Comparison of ENCODE assay signal across 18 cellular contexts in the genomic region with DNA sequence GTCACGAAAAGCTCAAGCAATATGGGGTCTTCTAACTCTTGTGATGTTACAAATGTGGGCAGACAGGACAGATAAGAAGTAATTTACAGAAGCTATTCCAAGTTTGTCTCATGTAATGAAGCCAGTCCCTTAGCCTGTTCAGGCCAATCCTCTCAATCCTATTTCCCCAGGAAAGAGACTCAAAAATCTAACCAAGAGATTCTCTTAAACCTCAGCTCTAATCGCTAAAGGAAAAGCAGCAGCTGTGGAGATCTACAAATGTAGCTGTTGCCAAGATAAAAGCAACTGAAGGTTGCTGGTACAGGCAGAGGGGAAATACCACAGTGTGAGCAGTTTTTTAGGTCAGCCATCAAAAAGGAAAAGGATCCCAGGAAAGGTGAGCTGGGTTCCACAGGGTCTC. TPM values are rescaled to one million over a fixed set of nuclear protein-coding genes. Genes with fewer than 3 reads are reported as not detected.
DNase-seq lines count a peak whose midpoint lies in the region; ATAC-seq, FAIRE-seq and TF ChIP-seq lines count a peak whose summit lies in the region.
"Had no signal": no experiment of that assay in that cellular context is flagged by ENCODE, and none has a peak within 500 bp of the region (broad histone marks: within the 10 kb centered on the region; RNA-seq: fewer than 3 reads in every experiment).

No MANE protein-coding gene starts in this region.

- H3K9me3 ChIP-seq in SK-N-SH (no peaks in the 10 kb centered on the region), endothelial cell of umbilical vein (replicated peaks; ENCODE audit: control insufficient read depth, insufficient read depth, low read length) (no peaks in the 10 kb centered on the region), osteoblast (ENCODE audit: low read depth, low read length) (no peaks in the 10 kb centered on the region)
- H3K9me3 ChIP-seq: ascending aorta, BE2C, esophagus squamous epithelium, psoas muscle had no signal

- 91% methylated on average over 2 of the region's 2 CpGs for WGBS in SK-N-SH (ENCODE audit: low lambda C conversion rate)

- POLR2A ChIA-PET in SK-N-SH (lab: Yijun Ruan, JAX) (no interaction called here), endothelial cell of umbilical vein (lab: Charles Lee) (no interaction called here)

- H3K27ac Mint-ChIP-seq in GM23338 = peak overlapping the region; percentile 66; the same call in 1 of the 2 replicates
- H3K27ac Mint-ChIP-seq: activated CD8-positive, alpha-beta memory T cell treated with anti-CD3 and anti-CD28 coated beads, Interleukin-2, amount 10 ng/mL, durations not matched to agents 7 days and 5 days had no signal

- no peaks in the 10 kb centered on the region for H3K9me3 Mint-ChIP-seq in GM23338

- no peaks in the 10 kb centered on the region for H3K9me1 ChIP-seq in endothelial cell of umbilical vein (replicated peaks; ENCODE audit: control insufficient read depth, extremely low read depth, insufficient read depth, low read length)

- dilution Hi-C loops in endothelial cell of umbilical vein (cut with MboI; ENCODE audit: extremely low pct_ligation_motif_present, low sequenced_read_pairs) = no loop called here

- no peak for TF ChIP-seq CTCF in GM23338 (conservative IDR thresholded peaks at IDR 0.05; ENCODE audit: low read depth in 2 of 2)
- no peak for TF ChIP-seq CTCF in SK-N-SH (IDR thresholded peaks at IDR 0.05)
- no peak for TF ChIP-seq CTCF in endothelial cell of umbilical vein (IDR thresholded peaks at IDR 0.05; ENCODE audit: extremely low read depth in 1 of 2, insufficient read depth in 1 of 2, low read depth in 1 of 2, low read length in 2 of 2)
- no peak for TF ChIP-seq CTCF in osteoblast (IDR thresholded peaks at IDR 0.05; ENCODE audit: extremely low read depth, low read depth, low read length)
- no peak for TF ChIP-seq CTCF in GM13977 (IDR thresholded peaks at IDR 0.05; ENCODE audit: extremely low read depth, insufficient read depth, missing control alignments)

- no peak for TF ChIP-seq EP300 in SK-N-SH (IDR thresholded peaks at IDR 0.05; ENCODE audit: borderline replicate concordance in 1 of 2, low read depth in 1 of 2, low read length in 1 of 2)

- FAIRE-seq in endothelial cell of umbilical vein (lab: Jason Lieb, UNC) = no peak

- H3K27ac ChIP-seq in GM23338 (ENCODE audit: low read depth) (no peak overlapping the region), SK-N-SH (ENCODE audit: low read depth in 2 of 2, low read length in 1 of 2) (peak overlapping the region; percentile 29 to 51; a peak in 2 of 4 replicates), endothelial cell of umbilical vein (ENCODE audit: insufficient read depth, low read depth, low read length) (no peak overlapping the region), osteoblast (ENCODE audit: low read depth, low read length) (no peak overlapping the region)
- H3K27ac ChIP-seq: ascending aorta, esophagus squamous epithelium, psoas muscle had no signal

- H3K9ac ChIP-seq in SK-N-SH = no peak overlapping the region
- no peak overlapping the region for H3K9ac ChIP-seq in endothelial cell of umbilical vein (replicated peaks; ENCODE audit: extremely low read depth, insufficient read depth, low read length)

- BruUV-seq in endothelial cell of umbilical vein (replicated peaks; lab: Mats Ljungman, UMichigan) = no TSS peak

- H4K20me1 ChIP-seq in GM23338 (replicated peaks; ENCODE audit: insufficient read depth) = no peaks in the 10 kb centered on the region
- H4K20me1 ChIP-seq in SK-N-SH (ENCODE audit: insufficient read depth) = no peaks in the 10 kb centered on the region
- H4K20me1 ChIP-seq in endothelial cell of umbilical vein (replicated peaks; ENCODE audit: control insufficient read depth, extremely low read depth, insufficient read depth, low read length) = no peaks in the 10 kb centered on the region
- no peaks in the 10 kb centered on the region for H4K20me1 ChIP-seq in osteoblast (ENCODE audit: insufficient read depth, low read length)

- H3K36me3 ChIP-seq in GM23338 (ENCODE audit: insufficient read depth) (no peaks in the 10 kb centered on the region), SK-N-SH (replicated peaks in 1 of 2; ENCODE audit: control insufficient read depth in 1 of 2, insufficient read depth in 2 of 2, low read length in 1 of 2) (no peaks in the 10 kb centered on the region), endothelial cell of umbilical vein (ENCODE audit: control insufficient read depth in 2 of 2, extremely low read depth in 1 of 2, insufficient read depth in 2 of 2, low read length in 2 of 2) (no peaks in the 10 kb centered on the region), osteoblast (ENCODE audit: insufficient read depth, low read length) (no peaks in the 10 kb centered on the region)
- H3K36me3 ChIP-seq: ascending aorta, BE2C, esophagus squamous epithelium had no signal

- TF ChIP-seq POLR2A in endothelial cell of umbilical vein (IDR thresholded peaks at IDR 0.05; ENCODE audit: low read depth, low read length) = no peak

- H3K9me2 ChIP-seq in GM23338 (ENCODE audit: insufficient read depth) = no peaks in the 10 kb centered on the region
- no peaks in the 10 kb centered on the region for H3K9me2 ChIP-seq in SK-N-SH

- no peak overlapping the region for H2AFZ ChIP-seq in GM23338
- H2AFZ ChIP-seq in SK-N-SH (ENCODE audit: low read depth) = 0 out of 2 replicates have a peak overlapping the region, but pooled peaks have one; percentile 63
- no peak overlapping the region for H2AFZ ChIP-seq in endothelial cell of umbilical vein (ENCODE audit: low read depth, low read length)
- H2AFZ ChIP-seq in osteoblast (ENCODE audit: low read length) = peak overlapping the region; percentile 28

- 0 out of 2 replicates have a peak overlapping the region, but pooled peaks have one; percentile 41 for H3K4me2 ChIP-seq in GM23338
- peak overlapping the region; percentile 24; the same call in 1 of the 2 replicates for H3K4me2 ChIP-seq in SK-N-SH
- H3K4me2 ChIP-seq in endothelial cell of umbilical vein (ENCODE audit: insufficient read depth, low read length) = no peak overlapping the region
- no peak overlapping the region for H3K4me2 ChIP-seq in osteoblast (ENCODE audit: insufficient read depth, low read length)

- H3K4me3 Mint-ChIP-seq in GM23338 = no peak overlapping the region
- H3K4me3 Mint-ChIP-seq: activated CD8-positive, alpha-beta memory T cell treated with anti-CD3 and anti-CD28 coated beads, Interleukin-2, amount 10 ng/mL, durations not matched to agents 7 days and 5 days had no signal

- peaks cover 2% of the 10 kb centered on the region for H3K27me3 Mint-ChIP-seq in GM23338 (ENCODE audit: insufficient read depth, low read depth, poor library complexity)

- in situ Hi-C loops in GM13977 (cut with MboI; ENCODE audit: low pct_unique_long_range_greater_than_20kb, low sequenced_read_pairs, unreplicated experiment) = no loop called here

- no peak for ATAC-seq in GM23338
- ATAC-seq: activated CD8-positive, alpha-beta memory T cell treated with anti-CD3 and anti-CD28 coated beads, Interleukin-2, amount 10 ng/mL, durations not matched to agents 7 days and 5 days; left colon; psoas muscle had no signal

- H3K4me1 Mint-ChIP-seq in GM23338 = peaks cover 46% of the 10 kb centered on the region
- H3K4me1 Mint-ChIP-seq: activated CD8-positive, alpha-beta memory T cell treated with anti-CD3 and anti-CD28 coated beads, Interleukin-2, amount 10 ng/mL, durations not matched to agents 7 days and 5 days had no signal

- no peak for TF ChIP-seq RAD21 in SK-N-SH (IDR thresholded peaks at IDR 0.05; ENCODE audit: low read length)

- H3F3A ChIP-seq in GM23338 (replicated peaks; ENCODE audit: low read depth) = no peaks in the 10 kb centered on the region
- no peaks in the 10 kb centered on the region for H3F3A ChIP-seq in SK-N-SH (replicated peaks; ENCODE audit: insufficient read depth)

- H3K4me3 ChIP-seq in GM23338 (no peak overlapping the region), SK-N-SH (ENCODE audit: low read depth in 2 of 2, low read length in 1 of 2) (no peak overlapping the region), endothelial cell of umbilical vein (replicated peaks in 1 of 3; ENCODE audit: insufficient read depth in 1 of 3, low read depth in 1 of 3, low read length in 3 of 3) (no peak overlapping the region), osteoblast (ENCODE audit: insufficient read depth, low read length) (no peak overlapping the region)
- H3K4me3 ChIP-seq: ascending aorta, esophagus squamous epithelium, psoas muscle had no signal

- no peaks in the 10 kb centered on the region for H3K79me2 ChIP-seq in GM23338 (replicated peaks; ENCODE audit: insufficient read depth)
- H3K79me2 ChIP-seq in SK-N-SH (ENCODE audit: insufficient read depth) = no peaks in the 10 kb centered on the region
- no peaks in the 10 kb centered on the region for H3K79me2 ChIP-seq in endothelial cell of umbilical vein (ENCODE audit: control insufficient read depth, insufficient read depth, low read length)
- no peaks in the 10 kb centered on the region for H3K79me2 ChIP-seq in osteoblast (ENCODE audit: insufficient read depth, low read length)

- H3K4me1 ChIP-seq in GM23338 (ENCODE audit: insufficient read depth) (peaks cover 46% of the 10 kb centered on the region), SK-N-SH (ENCODE audit: control insufficient read depth in 1 of 2, insufficient read depth in 2 of 2, low read depth in 1 of 2, low read length in 1 of 2) (peaks cover 18 to 19% of the 10 kb centered on the region in 2 experiments), endothelial cell of umbilical vein (ENCODE audit: control insufficient read depth, extremely low read depth, insufficient read depth, low read length) (no peaks in the 10 kb centered on the region), osteoblast (ENCODE audit: insufficient read depth, low read length) (peaks cover 27% of the 10 kb centered on the region)
- H3K4me1 ChIP-seq: ascending aorta, esophagus squamous epithelium, psoas muscle had no signal

- no peaks in the 10 kb centered on the region for H3K27me3 ChIP-seq in GM23338 (ENCODE audit: insufficient read depth)
- no peaks in the 10 kb centered on the region for H3K27me3 ChIP-seq in SK-N-SH (ENCODE audit: insufficient read depth)
- H3K27me3 ChIP-seq in endothelial cell of umbilical vein (ENCODE audit: control insufficient read depth in 2 of 2, insufficient read depth in 2 of 2, low read length in 2 of 2) = no peaks in the 10 kb centered on the region
- no peaks in the 10 kb centered on the region for H3K27me3 ChIP-seq in osteoblast (ENCODE audit: insufficient read depth, low read length)
- H3K27me3 ChIP-seq: ascending aorta, BE2C, esophagus squamous epithelium had no signal

- DNase-seq in GM23338 (ENCODE audit: low spot score) (no peak), SK-N-SH (no peak), endothelial cell of umbilical vein (ENCODE audit: low read depth, low spot score) (peak; percentile 6), osteoblast (ENCODE audit: insufficient read length, low spot score, missing footprints) (no peak), COLO829 (ENCODE audit: low spot score) (no peak), GM13977 (ENCODE audit: low spot score) (no peak), NCI-H2196 (lab: John Stamatoyannopoulos, UW; ENCODE audit: unreplicated experiment) (no peak), NCI-H748 (lab: John Stamatoyannopoulos, UW; ENCODE audit: unreplicated experiment) (no peak)
- DNase-seq: activated CD8-positive, alpha-beta memory T cell treated with anti-CD3 and anti-CD28 coated beads, Interleukin-2, amount 10 ng/mL, durations not matched to agents 7 days and 5 days; activated gamma-delta T cell; BE2C; esophagus squamous epithelium; left colon; NCI-H2029 treated with DMSO at 0.1 percent for 48 hours; NCI-H748 treated with DMSO at 0.1 percent for 48 hours; psoas muscle; T-helper 2 cell had no signal

- H3K36me3 Mint-ChIP-seq in GM23338 (ENCODE audit: low read depth) = no peaks in the 10 kb centered on the region
- H3K36me3 Mint-ChIP-seq: activated CD8-positive, alpha-beta memory T cell treated with anti-CD3 and anti-CD28 coated beads, Interleukin-2, amount 10 ng/mL, durations not matched to agents 7 days and 5 days had no signal

- intact Hi-C loops in endothelial cell of umbilical vein (cut with micrococcal nuclease) = no loop called here

- CTCF ChIA-PET in SK-N-SH (lab: Yijun Ruan, JAX) = no interaction called here
- CTCF ChIA-PET in endothelial cell of umbilical vein (lab: Charles Lee) = interaction anchor here (0.9 to 1.6 kb wide), 4 partner anchors 11 to 34 kb away, joined by 3 to 5 read pairs (median 4); no protein-coding TSS in a partner anchor

RNA-seq across cellular contexts. Expression of a gene that starts 39.3 kb away (rescaled TPM):
- total RNA-seq in GM23338 (2014; rRNA removed; shearing (Covaris generic)) = 70.5 and 85.2 TPM in 2 replicates
- 41.4 and 46.5 TPM in 2 replicates for polyA plus RNA-seq in GM23338 (2016; fragmentation: Nextera tagmentation; extraction: Ambion mirVana)
- polyA plus RNA-seq in SK-N-SH (2012; rRNA removed) = 10.0 and 13.9 TPM in 2 replicates
- 11.8 and 14.5 TPM in 2 replicates for polyA plus RNA-seq in SK-N-SH (2012; cell fraction: cytosol; rRNA removed)
- 8.9 and 16.1 TPM in 2 replicates for polyA plus RNA-seq in SK-N-SH (2012; cell fraction: nucleus; rRNA removed)
- 5.4 and 8.5 TPM in 2 replicates for total RNA-seq in endothelial cell of umbilical vein
- 0.67 and 0.88 TPM in 2 replicates for polyA plus RNA-seq in endothelial cell of umbilical vein
- 2.3 TPM in 2 replicates for polyA plus RNA-seq in endothelial cell of umbilical vein (2011; cell fraction: cytosol; rRNA removed)
- 4.2 and 5.1 TPM in 2 replicates for polyA plus RNA-seq in endothelial cell of umbilical vein (2011; cell fraction: nucleus; rRNA removed)
- polyA plus RNA-seq in endothelial cell of umbilical vein (2012) = 4.6 and 5.7 TPM in 2 replicates
- polyA minus RNA-seq in endothelial cell of umbilical vein = 6.1 and 11.5 TPM in 2 replicates
- polyA minus RNA-seq in endothelial cell of umbilical vein (2011; cell fraction: cytosol; rRNA and poly(A)+ RNA removed) = 5.5 TPM
- polyA minus RNA-seq in endothelial cell of umbilical vein (2011; cell fraction: nucleus; rRNA and poly(A)+ RNA removed) = 11.9 and 19.9 TPM in 2 replicates
- total RNA-seq in osteoblast = 44.5 and 58.0 TPM in 2 replicates

Comparison
In these comparisons a context has a peak if more than half of its experiments do, and no peak if none do; other contexts are left out.
1. H2AFZ ChIP-seq: peak in SK-N-SH (single experiment) and osteoblast (single experiment); none in GM23338 (single experiment) and endothelial cell of umbilical vein (single experiment).
2. H3K27ac ChIP-seq: peak in SK-N-SH (2 of 2); none in GM23338 (single experiment), endothelial cell of umbilical vein (single experiment) and osteoblast (single experiment).
3. H3K4me2 ChIP-seq: peak in GM23338 (single experiment) and SK-N-SH (single experiment); none in endothelial cell of umbilical vein (single experiment) and osteoblast (single experiment).